In genomic region chr18:49544362-49544761, GRCh38 we compare ENCODE assay signal across 34 cellular contexts. TPM values are rescaled to one million over a fixed set of nuclear protein-coding genes. Genes with fewer than 3 reads are reported as not detected.
"Had no signal": no experiment of that assay in that cellular context is flagged by ENCODE, and none has a peak within 500 bp of the region (broad histone marks: within the 10 kb centered on the region; RNA-seq: fewer than 3 reads in every experiment).

No MANE protein-coding gene starts in this region.

- H3K4me3 ChIP-seq: cardiac muscle cell, colonic mucosa, gastrocnemius medialis, pancreas, prostate gland, sigmoid colon, vagina had no signal

- H3K27me3 Mint-ChIP-seq: type B pancreatic cell had no signal

- FAIRE-seq: endometrium, keratinocyte, pancreas, small intestine had no signal

- H3K4me3 Mint-ChIP-seq: activated T-cell treated with anti-CD3 and anti-CD28 coated beads, Interleukin-2, amount 50 U/mL, for 72 hours; memory B cell; naive thymus-derived CD4-positive, alpha-beta T cell; neural crest cell; stimulated activated memory B cell treated with anti-CD40 and anti-IgM and Interleukin-4, amounts not matched to agents 10 μg/mL and 1 μg/mL and 100 μg/mL, for 72 hours; stimulated activated naive CD8-positive, alpha-beta T cell treated with anti-CD3 and anti-CD28 coated beads, Interleukin-15, amount 100 ng/mL, for 72 hours; type B pancreatic cell had no signal

- H3K9me3 ChIP-seq: colonic mucosa, gastrocnemius medialis, pancreas, prostate gland, sigmoid colon, vagina had no signal

- ATAC-seq: activated naive CD4-positive, alpha-beta T cell treated with anti-CD3 and anti-CD28 coated beads, Interleukin-2, amount 50 U/mL, for 72 hours; activated T-cell treated with anti-CD3 and anti-CD28 coated beads, Interleukin-2, amount 50 U/mL, for 72 hours; gastrocnemius medialis; left colon; naive thymus-derived CD4-positive, alpha-beta T cell; pancreas; stimulated activated memory B cell treated with anti-CD40 and anti-IgM and Interleukin-4, amounts not matched to agents 10 μg/mL and 1 μg/mL and 100 μg/mL, for 72 hours; stimulated activated naive CD8-positive, alpha-beta T cell treated with anti-CD3 and anti-CD28 coated beads, Interleukin-15, amount 100 ng/mL, for 72 hours had no signal

- H3K4me1 Mint-ChIP-seq: memory B cell; naive thymus-derived CD4-positive, alpha-beta T cell; neural crest cell; stimulated activated memory B cell treated with anti-CD40 and anti-IgM and Interleukin-4, amounts not matched to agents 10 μg/mL and 1 μg/mL and 100 μg/mL, for 72 hours; stimulated activated naive CD8-positive, alpha-beta T cell treated with anti-CD3 and anti-CD28 coated beads, Interleukin-15, amount 100 ng/mL, for 72 hours had no signal

- H3K27ac Mint-ChIP-seq: activated naive CD4-positive, alpha-beta T cell treated with anti-CD3 and anti-CD28 coated beads, Interleukin-2, amount 50 U/mL, for 72 hours; activated T-cell treated with anti-CD3 and anti-CD28 coated beads, Interleukin-2, amount 50 U/mL, for 72 hours; memory B cell; stimulated activated memory B cell treated with anti-CD40 and anti-IgM and Interleukin-4, amounts not matched to agents 10 μg/mL and 1 μg/mL and 100 μg/mL, for 72 hours; stimulated activated naive CD8-positive, alpha-beta T cell treated with anti-CD3 and anti-CD28 coated beads, Interleukin-15, amount 100 ng/mL, for 72 hours; type B pancreatic cell had no signal

- H3K9me3 Mint-ChIP-seq: activated naive CD4-positive, alpha-beta T cell treated with anti-CD3 and anti-CD28 coated beads, Interleukin-2, amount 50 U/mL, for 72 hours; activated T-cell treated with anti-CD3 and anti-CD28 coated beads, Interleukin-2, amount 50 U/mL, for 72 hours; memory B cell; naive thymus-derived CD4-positive, alpha-beta T cell; neural crest cell; stimulated activated memory B cell treated with anti-CD40 and anti-IgM and Interleukin-4, amounts not matched to agents 10 μg/mL and 1 μg/mL and 100 μg/mL, for 72 hours; stimulated activated naive CD8-positive, alpha-beta T cell treated with anti-CD3 and anti-CD28 coated beads, Interleukin-15, amount 100 ng/mL, for 72 hours; type B pancreatic cell had no signal

- H3K4me1 ChIP-seq: colonic mucosa, pancreas, prostate gland, vagina had no signal

- DNase-seq: activated CD4-positive, alpha-beta T cell treated with anti-CD3 and anti-CD28 coated beads for 4 hours; activated CD4-positive, alpha-beta T cell treated with anti-CD3 and anti-CD28 coated beads, Interleukin-2, amount 50 U/mL, for 4 hours; activated naive CD4-positive, alpha-beta T cell; activated T-cell treated with anti-CD3 and anti-CD28 coated beads for 4 hours; activated T-cell treated with anti-CD3 and anti-CD28 coated beads, Interleukin-2, amount 50 U/mL, for 72 hours; anterior cingulate cortex; cerebellar nuclear complex; colonic mucosa; effector CD8-positive, alpha-beta T cell; gastrocnemius medialis; glutamatergic neuron; left colon; midbrain; naive thymus-derived CD4-positive, alpha-beta T cell; nucleus accumbens; pancreas; retina; sigmoid colon; small intestine; stimulated activated CD4-positive, alpha-beta T cell treated with anti-CD3 and anti-CD28 coated beads, Interleukin-1b, Interleukin-23, amount 100 ng/mL, for 48 hours; stimulated activated CD4-positive, alpha-beta T cell treated with anti-CD3 and anti-CD28 coated beads, Interleukin-4, amount 100 ng/mL, for 4 hours; stimulated activated CD8-positive, alpha-beta memory T cell treated with anti-CD3 and anti-CD28 coated beads, Interleukin-4, amount 100 ng/mL, for 48 hours; stimulated activated naive CD8-positive, alpha-beta T cell treated with anti-CD3 and anti-CD28 coated beads, Interleukin-15, amount 100 ng/mL, for 72 hours; substantia nigra had no signal

- H3K27ac ChIP-seq: cardiac muscle cell, colonic mucosa, gastrocnemius medialis, pancreas, prostate gland, sigmoid colon, vagina had no signal

- H3K36me3 Mint-ChIP-seq: activated naive CD4-positive, alpha-beta T cell treated with anti-CD3 and anti-CD28 coated beads, Interleukin-2, amount 50 U/mL, for 72 hours; memory B cell; naive thymus-derived CD4-positive, alpha-beta T cell; stimulated activated memory B cell treated with anti-CD40 and anti-IgM and Interleukin-4, amounts not matched to agents 10 μg/mL and 1 μg/mL and 100 μg/mL, for 72 hours; type B pancreatic cell had no signal

- H3K36me3 ChIP-seq: cardiac muscle cell, colonic mucosa, gastrocnemius medialis, pancreas, prostate gland, sigmoid colon, vagina had no signal

- H3K27me3 ChIP-seq: cardiac muscle cell, colonic mucosa, gastrocnemius medialis, pancreas, sigmoid colon, vagina had no signal

RNA-seq across cellular contexts. Expression of gene LIPG, which starts 17.5 kb away (rescaled TPM):
- total RNA-seq: naive thymus-derived CD4-positive, alpha-beta T cell had no signal
